29 cellular contexts compared by ENCODE assay signal in the genomic region with DNA sequence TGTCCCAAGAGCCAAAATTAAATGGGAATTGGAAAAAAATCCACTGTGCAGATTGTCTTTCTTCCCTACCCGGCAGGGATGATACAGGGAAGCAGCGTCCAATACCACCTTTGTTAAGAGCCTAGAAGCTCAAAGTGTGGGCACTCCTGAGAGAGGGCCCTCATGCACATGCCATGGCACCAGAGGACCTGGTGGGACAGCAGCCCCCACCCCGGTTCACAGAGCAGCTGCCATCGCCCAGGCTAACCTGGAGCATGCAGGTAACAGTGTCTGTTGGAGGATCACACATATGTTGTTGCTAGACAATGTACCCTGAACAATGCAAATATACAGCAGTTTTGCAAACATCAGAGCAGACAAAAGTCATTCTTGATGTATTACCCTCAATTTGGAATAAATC.
"Had no signal": no experiment of that assay in that cellular context is flagged by ENCODE, and none has a peak within 500 bp of the region (broad histone marks: within the 10 kb centered on the region; RNA-seq: fewer than 3 reads in every experiment).

No MANE protein-coding gene starts in this region.

- H3K4me3 Mint-ChIP-seq: activated CD4-positive, alpha-beta memory T cell treated with anti-CD3 and anti-CD28 coated beads for 36 hours; activated CD4-positive, alpha-beta T cell treated with anti-CD3 and anti-CD28 coated beads for 36 hours; activated CD4-positive, alpha-beta T cell treated with anti-CD3 and anti-CD28 coated beads, Interleukin-2, amount 10 ng/mL, durations not matched to agents 24 days and 14 days; activated naive CD4-positive, alpha-beta T cell treated with anti-CD3 and anti-CD28 coated beads, Interleukin-2, amount 10 ng/mL, durations not matched to agents 7 days and 5 days; activated naive CD8-positive, alpha-beta T cell treated with anti-CD3 and anti-CD28 coated beads, Interleukin-2, amount 10 ng/mL, durations not matched to agents 7 days and 5 days; activated T-cell treated with anti-CD3 and anti-CD28 coated beads, Interleukin-2, amount 50 U/mL, for 24 hours; activated T-cell treated with anti-CD3 and anti-CD28 coated beads, Interleukin-2, amount 50 U/mL, for 72 hours; effector memory CD8-positive, alpha-beta T cell; T-helper 17 cell; T-helper 2 cell treated with Interferon-gamma antibody and Interleukin-4, amounts not matched to agents 5 μg/mL and 100 μg/mL, for 36 hours had no signal

- H3K9me3 ChIP-seq: ascending aorta, esophagus muscularis mucosa had no signal

- DNase-seq: activated CD4-positive, alpha-beta memory T cell treated with anti-CD3 and anti-CD28 coated beads for 36 hours; activated CD4-positive, alpha-beta T cell treated with anti-CD3 and anti-CD28 coated beads for 36 hours; activated CD4-positive, alpha-beta T cell treated with anti-CD3 and anti-CD28 coated beads, Interleukin-2, amount 10 ng/mL, durations not matched to agents 24 days and 14 days; activated CD4-positive, CD25-positive, alpha-beta regulatory T cell; activated CD4-positive, CD25-positive, alpha-beta regulatory T cell treated with anti-CD3 and anti-CD28 coated beads, Interleukin-2, amount 50 U/mL, for 72 hours; activated CD8-positive, alpha-beta memory T cell treated with anti-CD3 and anti-CD28 coated beads, Interleukin-2, amount 50 U/mL, for 48 hours; activated gamma-delta T cell; activated naive CD4-positive, alpha-beta T cell; activated naive CD4-positive, alpha-beta T cell treated with anti-CD3 and anti-CD28 coated beads, Interleukin-2, amount 10 ng/mL, durations not matched to agents 7 days and 5 days; activated naive CD8-positive, alpha-beta T cell treated with anti-CD3 and anti-CD28 coated beads, Interleukin-2, amount 10 ng/mL, durations not matched to agents 7 days and 5 days; activated T-cell treated with anti-CD3 and anti-CD28 coated beads for 4 hours; activated T-cell treated with anti-CD3 and anti-CD28 coated beads, Interleukin-2, amount 50 U/mL, for 24 hours; activated T-cell treated with anti-CD3 and anti-CD28 coated beads, Interleukin-2, amount 50 U/mL, for 72 hours; brain microvascular endothelial cell; caudate nucleus; cortex of kidney; effector CD4-positive, alpha-beta T cell; effector memory CD8-positive, alpha-beta T cell; erythroblast; foreskin melanocyte; head of caudate nucleus; T-helper 1 cell; T-helper 17 cell; T1000 had no signal

- H3K36me3 Mint-ChIP-seq: activated CD4-positive, alpha-beta memory T cell treated with anti-CD3 and anti-CD28 coated beads for 36 hours; activated naive CD4-positive, alpha-beta T cell treated with anti-CD3 and anti-CD28 coated beads, Interleukin-2, amount 10 ng/mL, durations not matched to agents 7 days and 5 days; activated naive CD4-positive, alpha-beta T cell treated with anti-CD3 and anti-CD28 coated beads, Interleukin-2, amount 50 U/mL, for 72 hours; activated naive CD8-positive, alpha-beta T cell treated with anti-CD3 and anti-CD28 coated beads, Interleukin-2, amount 10 ng/mL, durations not matched to agents 7 days and 5 days had no signal

- FAIRE-seq: colon had no signal

- H3K27ac ChIP-seq: ascending aorta, brain microvascular endothelial cell, esophagus muscularis mucosa had no signal

- H3K4me3 ChIP-seq: ascending aorta, esophagus muscularis mucosa had no signal

- H3K4me1 ChIP-seq: esophagus muscularis mucosa had no signal

- H3K27ac Mint-ChIP-seq: activated CD4-positive, alpha-beta memory T cell treated with anti-CD3 and anti-CD28 coated beads for 36 hours; activated CD4-positive, alpha-beta T cell treated with anti-CD3 and anti-CD28 coated beads for 36 hours; activated CD4-positive, alpha-beta T cell treated with anti-CD3 and anti-CD28 coated beads, Interleukin-2, amount 10 ng/mL, durations not matched to agents 24 days and 14 days; activated naive CD4-positive, alpha-beta T cell treated with anti-CD3 and anti-CD28 coated beads, Interleukin-2, amount 10 ng/mL, durations not matched to agents 7 days and 5 days; activated naive CD4-positive, alpha-beta T cell treated with anti-CD3 and anti-CD28 coated beads, Interleukin-2, amount 50 U/mL, for 72 hours; activated naive CD8-positive, alpha-beta T cell treated with anti-CD3 and anti-CD28 coated beads, Interleukin-2, amount 10 ng/mL, durations not matched to agents 7 days and 5 days; activated T-cell treated with anti-CD3 and anti-CD28 coated beads, Interleukin-2, amount 50 U/mL, for 24 hours; activated T-cell treated with anti-CD3 and anti-CD28 coated beads, Interleukin-2, amount 50 U/mL, for 72 hours; effector memory CD8-positive, alpha-beta T cell; T-helper 17 cell; T-helper 2 cell treated with Interferon-gamma antibody and Interleukin-4, amounts not matched to agents 5 μg/mL and 100 μg/mL, for 36 hours had no signal

- H3K27me3 Mint-ChIP-seq: activated CD4-positive, alpha-beta T cell treated with anti-CD3 and anti-CD28 coated beads, Interleukin-2, amount 10 ng/mL, durations not matched to agents 24 days and 14 days; activated naive CD4-positive, alpha-beta T cell treated with anti-CD3 and anti-CD28 coated beads, Interleukin-2, amount 10 ng/mL, durations not matched to agents 7 days and 5 days had no signal

- H3K9me3 Mint-ChIP-seq: activated CD4-positive, alpha-beta memory T cell treated with anti-CD3 and anti-CD28 coated beads for 36 hours; activated CD4-positive, alpha-beta T cell treated with anti-CD3 and anti-CD28 coated beads, Interleukin-2, amount 10 ng/mL, durations not matched to agents 24 days and 14 days; activated naive CD4-positive, alpha-beta T cell treated with anti-CD3 and anti-CD28 coated beads, Interleukin-2, amount 10 ng/mL, durations not matched to agents 7 days and 5 days; activated naive CD4-positive, alpha-beta T cell treated with anti-CD3 and anti-CD28 coated beads, Interleukin-2, amount 50 U/mL, for 72 hours; activated naive CD8-positive, alpha-beta T cell treated with anti-CD3 and anti-CD28 coated beads, Interleukin-2, amount 10 ng/mL, durations not matched to agents 7 days and 5 days; activated T-cell treated with anti-CD3 and anti-CD28 coated beads, Interleukin-2, amount 50 U/mL, for 24 hours; T-helper 2 cell treated with Interferon-gamma antibody and Interleukin-4, amounts not matched to agents 5 μg/mL and 100 μg/mL, for 36 hours had no signal

- ATAC-seq: activated CD4-positive, alpha-beta T cell treated with anti-CD3 and anti-CD28 coated beads for 36 hours; activated naive CD4-positive, alpha-beta T cell treated with anti-CD3 and anti-CD28 coated beads, Interleukin-2, amount 50 U/mL, for 72 hours; activated T-cell treated with anti-CD3 and anti-CD28 coated beads, Interleukin-2, amount 50 U/mL, for 72 hours; effector memory CD8-positive, alpha-beta T cell; T-helper 17 cell had no signal

- H3K4me1 Mint-ChIP-seq: activated CD4-positive, alpha-beta T cell treated with anti-CD3 and anti-CD28 coated beads for 36 hours; activated CD4-positive, alpha-beta T cell treated with anti-CD3 and anti-CD28 coated beads, Interleukin-2, amount 10 ng/mL, durations not matched to agents 24 days and 14 days; activated naive CD4-positive, alpha-beta T cell treated with anti-CD3 and anti-CD28 coated beads, Interleukin-2, amount 10 ng/mL, durations not matched to agents 7 days and 5 days; activated naive CD8-positive, alpha-beta T cell treated with anti-CD3 and anti-CD28 coated beads, Interleukin-2, amount 10 ng/mL, durations not matched to agents 7 days and 5 days; T-helper 17 cell had no signal

- H3K27me3 ChIP-seq: ascending aorta, brain microvascular endothelial cell had no signal

- H3K36me3 ChIP-seq: ascending aorta, brain microvascular endothelial cell, esophagus muscularis mucosa had no signal
